ENCODE assay signal across 27 cellular contexts in genomic region chr2:115491394-115491793, GRCh38.
"Had no signal": no experiment of that assay in that cellular context is flagged by ENCODE, and none has a peak within 500 bp of the region (broad histone marks: within the 10 kb centered on the region; RNA-seq: fewer than 3 reads in every experiment).

No MANE protein-coding gene starts in this region.

- H3K27ac ChIP-seq: ascending aorta had no signal

- H3K4me1 Mint-ChIP-seq: activated CD8-positive, alpha-beta memory T cell treated with anti-CD3 and anti-CD28 coated beads, Interleukin-2, amount 10 ng/mL, durations not matched to agents 7 days and 5 days; activated naive CD4-positive, alpha-beta T cell treated with anti-CD3 and anti-CD28 coated beads, Interleukin-2, amount 50 U/mL, for 24 hours; brain; central memory CD8-positive, alpha-beta T cell; T-helper 17 cell had no signal

- H3K36me3 ChIP-seq: ascending aorta had no signal

- H3K4me1 ChIP-seq: ascending aorta had no signal

- H3K27me3 ChIP-seq: ascending aorta had no signal

- DNase-seq: activated CD4-positive, alpha-beta T cell treated with anti-CD3 and anti-CD28 coated beads for 48 hours; activated CD4-positive, alpha-beta T cell treated with anti-CD3 and anti-CD28 coated beads, Interleukin-2, amount 50 U/mL, for 48 hours; activated CD4-positive, CD25-positive, alpha-beta regulatory T cell treated with anti-CD3 and anti-CD28 coated beads, Interleukin-2, amount 50 U/mL, for 72 hours; activated CD8-positive, alpha-beta memory T cell treated with anti-CD3 and anti-CD28 coated beads, Interleukin-2, amount 10 ng/mL, durations not matched to agents 7 days and 5 days; activated effector memory CD4-positive, alpha-beta T cell treated with Interleukin-2 at 50 U/mL for 16 hours; activated naive CD4-positive, alpha-beta T cell; activated T-cell treated with anti-CD3 and anti-CD28 coated beads, Interleukin-2, amount 50 U/mL, for 24 hours; amniotic stem cell; Karpas-422; MM.1S; NCI-H1105 treated with DMSO at 0.1 percent for 48 hours; NCI-H1436 treated with DMSO at 0.1 percent for 48 hours; NCI-H187; NCI-H2081; NCI-H2227 treated with DMSO at 0.1 percent for 48 hours; NCI-H526; PC-3; SHP77 treated with DMSO at 0.1 percent for 48 hours; T-helper 17 cell; T-helper 9 cell had no signal

- ATAC-seq: activated CD8-positive, alpha-beta memory T cell treated with anti-CD3 and anti-CD28 coated beads, Interleukin-2, amount 10 ng/mL, durations not matched to agents 7 days and 5 days; K562; PC-3; T-helper 17 cell; WTC11 had no signal

- H3K27ac Mint-ChIP-seq: activated CD8-positive, alpha-beta memory T cell treated with anti-CD3 and anti-CD28 coated beads, Interleukin-2, amount 10 ng/mL, durations not matched to agents 7 days and 5 days; activated naive CD4-positive, alpha-beta T cell treated with anti-CD3 and anti-CD28 coated beads, Interleukin-2, amount 50 U/mL, for 24 hours; activated T-cell treated with anti-CD3 and anti-CD28 coated beads, Interleukin-2, amount 50 U/mL, for 24 hours; activated T-helper 1 cell treated with anti-CD3 and anti-CD28 coated beads, Interleukin-12 subunit alpha, Interleukin-12 subunit beta, Interleukin-2, Interleukin-4 antibody, amounts not matched to agents 30 ng/mL and 10 ng/mL and 1 ng/mL, durations not matched to agents 14 hours and 24 hours and 36 hours; brain; T-helper 17 cell; WTC11 had no signal

- H3K4me3 ChIP-seq: ascending aorta, K562 had no signal

- H3K4me3 Mint-ChIP-seq: activated CD8-positive, alpha-beta memory T cell treated with anti-CD3 and anti-CD28 coated beads, Interleukin-2, amount 10 ng/mL, durations not matched to agents 7 days and 5 days; activated naive CD4-positive, alpha-beta T cell treated with anti-CD3 and anti-CD28 coated beads, Interleukin-2, amount 50 U/mL, for 24 hours; activated T-cell treated with anti-CD3 and anti-CD28 coated beads, Interleukin-2, amount 50 U/mL, for 24 hours; activated T-helper 1 cell treated with anti-CD3 and anti-CD28 coated beads, Interleukin-12 subunit alpha, Interleukin-12 subunit beta, Interleukin-2, Interleukin-4 antibody, amounts not matched to agents 30 ng/mL and 10 ng/mL and 1 ng/mL, durations not matched to agents 14 hours and 24 hours and 36 hours; brain; central memory CD8-positive, alpha-beta T cell; T-helper 17 cell; WTC11 had no signal

- H3K36me3 Mint-ChIP-seq: activated CD8-positive, alpha-beta memory T cell treated with anti-CD3 and anti-CD28 coated beads, Interleukin-2, amount 10 ng/mL, durations not matched to agents 7 days and 5 days; activated naive CD4-positive, alpha-beta T cell treated with anti-CD3 and anti-CD28 coated beads, Interleukin-2, amount 50 U/mL, for 24 hours; brain had no signal

- H3K27me3 Mint-ChIP-seq: activated CD8-positive, alpha-beta memory T cell treated with anti-CD3 and anti-CD28 coated beads, Interleukin-2, amount 10 ng/mL, durations not matched to agents 7 days and 5 days; activated naive CD4-positive, alpha-beta T cell treated with anti-CD3 and anti-CD28 coated beads, Interleukin-2, amount 50 U/mL, for 24 hours; activated T-cell treated with anti-CD3 and anti-CD28 coated beads, Interleukin-2, amount 50 U/mL, for 24 hours; brain; central memory CD8-positive, alpha-beta T cell; T-helper 17 cell had no signal

- H3K9me3 ChIP-seq: ascending aorta had no signal
